Comparison of ENCODE assay signal across 8 cellular contexts in genomic region chr6:122400467-122401089, GRCh38. TPM values are rescaled to one million over a fixed set of nuclear protein-coding genes. Genes with fewer than 3 reads are reported as not detected.
DNase-seq lines count a peak whose midpoint lies in the region; TF ChIP-seq lines count a peak whose summit lies in the region.

No MANE protein-coding gene starts in this region.

- H3K27ac ChIP-seq in testis, result no peak overlapping the region

- TF ChIP-seq CTCF in testis (IDR thresholded peaks at IDR 0.05), result no peak

- no peaks in the 10 kb centered on the region for H3K27me3 ChIP-seq in testis

- H3K9me3 ChIP-seq in testis, result no peaks in the 10 kb centered on the region

- 21 to 28% methylated on average over 4 of the region's 4 CpGs for WGBS in testis, 2 donors

- CTCF ChIA-PET in activated CD4-positive, alpha-beta T cell treated with anti-CD3 and anti-CD28 coated beads, Interleukin-2, amount 10 ng/mL, durations not matched to agents 7 days and 5 days (lab: Charles Lee), result no interaction called here
- CTCF ChIA-PET in activated CD4-positive, alpha-beta memory T cell treated with anti-CD3 and anti-CD28 coated beads, Interleukin-2, amount 10 ng/mL, durations not matched to agents 7 days and 5 days (lab: Charles Lee), result no interaction called here

- peak overlapping the region; percentile 97 for H3K4me3 Mint-ChIP-seq in activated CD4-positive, alpha-beta T cell treated with anti-CD3 and anti-CD28 coated beads, Interleukin-2, amount 10 ng/mL, durations not matched to agents 7 days and 5 days
- H3K4me3 Mint-ChIP-seq in activated CD4-positive, alpha-beta memory T cell treated with anti-CD3 and anti-CD28 coated beads, Interleukin-2, amount 10 ng/mL, durations not matched to agents 7 days and 5 days, result peak overlapping the region; percentile 96

- no peaks in the 10 kb centered on the region for H3K27me3 Mint-ChIP-seq in activated CD4-positive, alpha-beta T cell treated with anti-CD3 and anti-CD28 coated beads, Interleukin-2, amount 10 ng/mL, durations not matched to agents 7 days and 5 days
- H3K27me3 Mint-ChIP-seq in activated CD4-positive, alpha-beta memory T cell treated with anti-CD3 and anti-CD28 coated beads, Interleukin-2, amount 10 ng/mL, durations not matched to agents 7 days and 5 days, result no peaks in the 10 kb centered on the region

- H3K4me3 ChIP-seq in testis, result peak overlapping the region; percentile 86 to 94

- no peak for TF ChIP-seq POLR2A in testis (IDR thresholded peaks at IDR 0.05)

- peak overlapping the region; percentile 95 for H3K27ac Mint-ChIP-seq in activated CD4-positive, alpha-beta T cell treated with anti-CD3 and anti-CD28 coated beads, Interleukin-2, amount 10 ng/mL, durations not matched to agents 7 days and 5 days
- peak overlapping the region; percentile 87 for H3K27ac Mint-ChIP-seq in activated CD4-positive, alpha-beta memory T cell treated with anti-CD3 and anti-CD28 coated beads, Interleukin-2, amount 10 ng/mL, durations not matched to agents 7 days and 5 days

- peaks cover 4% of the 10 kb centered on the region for H3K9me3 Mint-ChIP-seq in activated CD4-positive, alpha-beta T cell treated with anti-CD3 and anti-CD28 coated beads, Interleukin-2, amount 10 ng/mL, durations not matched to agents 7 days and 5 days
- H3K9me3 Mint-ChIP-seq in activated CD4-positive, alpha-beta memory T cell treated with anti-CD3 and anti-CD28 coated beads, Interleukin-2, amount 10 ng/mL, durations not matched to agents 7 days and 5 days, result no peaks in the 10 kb centered on the region

- no peaks in the 10 kb centered on the region for H3K4me1 ChIP-seq in testis

- peaks cover 40% of the 10 kb centered on the region for H3K4me1 Mint-ChIP-seq in activated CD4-positive, alpha-beta T cell treated with anti-CD3 and anti-CD28 coated beads, Interleukin-2, amount 10 ng/mL, durations not matched to agents 7 days and 5 days
- peaks cover 28% of the 10 kb centered on the region for H3K4me1 Mint-ChIP-seq in activated CD4-positive, alpha-beta memory T cell treated with anti-CD3 and anti-CD28 coated beads, Interleukin-2, amount 10 ng/mL, durations not matched to agents 7 days and 5 days

- DNase-seq in activated CD4-positive, alpha-beta T cell treated with anti-CD3 and anti-CD28 coated beads, Interleukin-2, amount 10 ng/mL, durations not matched to agents 7 days and 5 days, result no peak
- no peak for DNase-seq in activated CD4-positive, alpha-beta T cell treated with anti-CD3 and anti-CD28 coated beads, Interleukin-2, amount 50 U/mL, for 48 hours
- DNase-seq in activated CD4-positive, alpha-beta memory T cell treated with anti-CD3 and anti-CD28 coated beads, Interleukin-2, amount 10 ng/mL, durations not matched to agents 7 days and 5 days, result no peak
- DNase-seq in inferior parietal cortex (ENCODE audit: extremely low spot score) (peak; percentile 22), testis (no peak), ecto neural progenitor cell (ENCODE audit: low spot score) (no peak), NCI-H1436 treated with DMSO at 0.1 percent for 48 hours (lab: John Stamatoyannopoulos, UW) (no peak), H4 (ENCODE audit: low spot score) (no peak)

- H3K36me3 ChIP-seq in testis (ENCODE audit: low read depth, missing control alignments), result no peaks in the 10 kb centered on the region

- intact Hi-C loops in testis (cut with DNase I; ENCODE audit: low total_unique reads), result no loop called here

- H3K36me3 Mint-ChIP-seq in activated CD4-positive, alpha-beta T cell treated with anti-CD3 and anti-CD28 coated beads, Interleukin-2, amount 10 ng/mL, durations not matched to agents 7 days and 5 days (ENCODE audit: low read depth), result peaks cover 15% of the 10 kb centered on the region
- peaks cover 6% of the 10 kb centered on the region for H3K36me3 Mint-ChIP-seq in activated CD4-positive, alpha-beta memory T cell treated with anti-CD3 and anti-CD28 coated beads, Interleukin-2, amount 10 ng/mL, durations not matched to agents 7 days and 5 days (ENCODE audit: low read depth)

- POLR2A ChIA-PET in activated CD4-positive, alpha-beta T cell treated with anti-CD3 and anti-CD28 coated beads, Interleukin-2, amount 10 ng/mL, durations not matched to agents 7 days and 5 days (lab: Charles Lee), result no interaction called here
- POLR2A ChIA-PET in activated CD4-positive, alpha-beta memory T cell treated with anti-CD3 and anti-CD28 coated beads, Interleukin-2, amount 10 ng/mL, durations not matched to agents 7 days and 5 days (lab: Charles Lee), result interaction anchor here (1.9 kb wide), 1 partner anchor 70 kb away, joined by 19 read pairs; the partner anchor contains the start of gene SERINC1

RNA-seq across cellular contexts. Expression of gene HSF2, which starts 1.1 kb away (rescaled TPM):
- total RNA-seq in activated CD4-positive, alpha-beta T cell treated with anti-CD3 and anti-CD28 coated beads, Interleukin-2, amount 10 ng/mL, durations not matched to agents 7 days and 5 days, result 10 to 100 TPM; 12.6 to 16.4 TPM
- 10 to 100 TPM; 12.0 to 13.3 TPM for total RNA-seq in activated CD4-positive, alpha-beta memory T cell treated with anti-CD3 and anti-CD28 coated beads, Interleukin-2, amount 10 ng/mL, durations not matched to agents 7 days and 5 days
- total RNA-seq in testis, result 10 to 100 TPM; 96.1 to 96.2 TPM
- 45.1 TPM for polyA plus RNA-seq in testis (ENCODE audit: insufficient read depth, low read depth, low replicate concordance)
- total RNA-seq in H4 (2014; rRNA removed; shearing (Covaris generic)), result 19.5 and 31.6 TPM in 2 replicates
